In genomic region chr15:74845581-74845980, GRCh38 we compare ENCODE assay signal across 19 cellular contexts. TPM values are rescaled to one million over a fixed set of nuclear protein-coding genes. Genes with fewer than 3 reads are reported as not detected.
DNase-seq lines count a peak whose midpoint lies in the region; ATAC-seq and TF ChIP-seq lines count a peak whose summit lies in the region.
"Had no signal": no experiment of that assay in that cellular context is flagged by ENCODE, and none has a peak within 500 bp of the region (broad histone marks: within the 10 kb centered on the region; RNA-seq: fewer than 3 reads in every experiment).

No MANE protein-coding gene starts in this region.

- H3K27me3 Mint-ChIP-seq in activated CD8-positive, alpha-beta memory T cell treated with anti-CD3 and anti-CD28 coated beads, Interleukin-2, amount 10 ng/mL, durations not matched to agents 7 days and 5 days: no peaks in the 10 kb centered on the region
- H3K27me3 Mint-ChIP-seq in dendritic cell treated with granulocyte-macrophage colony-stimulating factor and Interleukin-4, amounts not matched to agents 40 ng/mL and 50 ng/mL, for 4 days: no peaks in the 10 kb centered on the region
- H3K27me3 Mint-ChIP-seq in stimulated activated memory B cell treated with anti-CD40 and anti-IgM and Interleukin-4, amounts not matched to agents 10 μg/mL and 1 μg/mL and 100 μg/mL, for 72 hours: no peaks in the 10 kb centered on the region

- no peak overlapping the region for H3K9ac ChIP-seq in SU-DHL-6 (ENCODE audit: low read length)

- H3K36me3 ChIP-seq in SU-DHL-6 (ENCODE audit: low read length): no peaks in the 10 kb centered on the region

- no peak overlapping the region for H2AFZ ChIP-seq in SU-DHL-6 (ENCODE audit: low read depth, low read length, severe bottlenecking)
- H2AFZ ChIP-seq: hepatocyte had no signal

- intact Hi-C loops in dendritic cell treated with granulocyte-macrophage colony-stimulating factor and Interleukin-4, amounts not matched to agents 40 ng/mL and 50 ng/mL, for 4 days (cut with micrococcal nuclease): no loop called here

- no peaks in the 10 kb centered on the region for H3K9me2 ChIP-seq in SU-DHL-6 (replicated peaks; ENCODE audit: insufficient read depth, low read length)

- no peaks in the 10 kb centered on the region for H4K20me1 ChIP-seq in SU-DHL-6 (ENCODE audit: low read depth, low read length)

- no peak for TF ChIP-seq CTCF in SU-DHL-6 (IDR thresholded peaks at IDR 0.05; ENCODE audit: insufficient read depth, low read length, poor library complexity, severe bottlenecking)

- H3K4me1 Mint-ChIP-seq in activated CD8-positive, alpha-beta memory T cell treated with anti-CD3 and anti-CD28 coated beads, Interleukin-2, amount 10 ng/mL, durations not matched to agents 7 days and 5 days: peaks cover 47% of the 10 kb centered on the region
- H3K4me1 Mint-ChIP-seq in dendritic cell treated with granulocyte-macrophage colony-stimulating factor and Interleukin-4, amounts not matched to agents 40 ng/mL and 50 ng/mL, for 4 days (ENCODE audit: low read depth): peaks cover 42% of the 10 kb centered on the region
- peaks cover 71% of the 10 kb centered on the region for H3K4me1 Mint-ChIP-seq in stimulated activated memory B cell treated with anti-CD40 and anti-IgM and Interleukin-4, amounts not matched to agents 10 μg/mL and 1 μg/mL and 100 μg/mL, for 72 hours

- H3K4me2 ChIP-seq in SU-DHL-6 (ENCODE audit: low read depth, low read length, poor library complexity, severe bottlenecking): no peak overlapping the region
- H3K4me2 ChIP-seq: hepatocyte had no signal

- no peaks in the 10 kb centered on the region for H3K27me3 ChIP-seq in SU-DHL-6 (ENCODE audit: low read length)
- H3K27me3 ChIP-seq: hepatocyte, left lung had no signal

- peak overlapping the region; percentile 44 for H3K4me3 Mint-ChIP-seq in activated CD8-positive, alpha-beta memory T cell treated with anti-CD3 and anti-CD28 coated beads, Interleukin-2, amount 10 ng/mL, durations not matched to agents 7 days and 5 days
- H3K4me3 Mint-ChIP-seq in dendritic cell treated with granulocyte-macrophage colony-stimulating factor and Interleukin-4, amounts not matched to agents 40 ng/mL and 50 ng/mL, for 4 days: no peak overlapping the region
- H3K4me3 Mint-ChIP-seq in stimulated activated memory B cell treated with anti-CD40 and anti-IgM and Interleukin-4, amounts not matched to agents 10 μg/mL and 1 μg/mL and 100 μg/mL, for 72 hours: no peak overlapping the region
- H3K4me3 Mint-ChIP-seq: nephron progenitor cell had no signal

- peak overlapping the region; percentile 46; the same call in 1 of the 2 replicates for H3K27ac ChIP-seq in SU-DHL-6 (ENCODE audit: low read depth, low read length)
- H3K27ac ChIP-seq: coronary artery, hepatocyte had no signal

- no peak overlapping the region for H3K4me3 ChIP-seq in SU-DHL-6 (ENCODE audit: insufficient read depth, low read length, poor library complexity, severe bottlenecking)
- H3K4me3 ChIP-seq: coronary artery, hepatocyte, left lung had no signal

- H3K79me2 ChIP-seq in SU-DHL-6 (ENCODE audit: insufficient read depth, low read length): no peaks in the 10 kb centered on the region
- H3K79me2 ChIP-seq: hepatocyte had no signal

- H3K27ac Mint-ChIP-seq in activated CD8-positive, alpha-beta memory T cell treated with anti-CD3 and anti-CD28 coated beads, Interleukin-2, amount 10 ng/mL, durations not matched to agents 7 days and 5 days: peak overlapping the region; percentile 93
- peak overlapping the region; percentile 83 for H3K27ac Mint-ChIP-seq in dendritic cell treated with granulocyte-macrophage colony-stimulating factor and Interleukin-4, amounts not matched to agents 40 ng/mL and 50 ng/mL, for 4 days
- H3K27ac Mint-ChIP-seq in stimulated activated memory B cell treated with anti-CD40 and anti-IgM and Interleukin-4, amounts not matched to agents 10 μg/mL and 1 μg/mL and 100 μg/mL, for 72 hours: peak overlapping the region; percentile 90

- peak; percentile 74 for DNase-seq in activated CD8-positive, alpha-beta memory T cell treated with anti-CD3 and anti-CD28 coated beads, Interleukin-2, amount 10 ng/mL, durations not matched to agents 7 days and 5 days
- DNase-seq in activated CD8-positive, alpha-beta memory T cell treated with anti-CD3 and anti-CD28 coated beads, Interleukin-2, amount 50 U/mL, for 4 hours: no peak
- no peak for DNase-seq in NCI-H2196 treated with DMSO at 0.1 percent for 48 hours (lab: John Stamatoyannopoulos, UW; ENCODE audit: unreplicated experiment)
- DNase-seq: anterior cingulate cortex, Calu3, IMR-90, NCI-H1417, NCI-H524 treated with DMSO at 0.1 percent for 48 hours, nephron progenitor cell had no signal

- H3F3A ChIP-seq in SU-DHL-6 (ENCODE audit: insufficient read depth): peaks cover 20% of the 10 kb centered on the region; the same call in 1 of the 2 replicates

- peaks cover 33% of the 10 kb centered on the region for H3K36me3 Mint-ChIP-seq in activated CD8-positive, alpha-beta memory T cell treated with anti-CD3 and anti-CD28 coated beads, Interleukin-2, amount 10 ng/mL, durations not matched to agents 7 days and 5 days
- peaks cover 87% of the 10 kb centered on the region for H3K36me3 Mint-ChIP-seq in dendritic cell treated with granulocyte-macrophage colony-stimulating factor and Interleukin-4, amounts not matched to agents 40 ng/mL and 50 ng/mL, for 4 days (ENCODE audit: low read depth)
- peaks cover 32% of the 10 kb centered on the region for H3K36me3 Mint-ChIP-seq in stimulated activated memory B cell treated with anti-CD40 and anti-IgM and Interleukin-4, amounts not matched to agents 10 μg/mL and 1 μg/mL and 100 μg/mL, for 72 hours

- peak; percentile 28 for ATAC-seq in activated CD8-positive, alpha-beta memory T cell treated with anti-CD3 and anti-CD28 coated beads, Interleukin-2, amount 10 ng/mL, durations not matched to agents 7 days and 5 days
- ATAC-seq in stimulated activated memory B cell treated with anti-CD40 and anti-IgM and Interleukin-4, amounts not matched to agents 10 μg/mL and 1 μg/mL and 100 μg/mL, for 72 hours: no peak
- ATAC-seq in HG03342 (IDR thresholded peaks at IDR 0.05; ENCODE audit: unreplicated experiment): no peak
- ATAC-seq in HG02840 (IDR thresholded peaks at IDR 0.05; ENCODE audit: low FRiP score, unreplicated experiment): no peak
- ATAC-seq: left lung had no signal

- no peaks in the 10 kb centered on the region for H3K9me3 ChIP-seq in SU-DHL-6 (ENCODE audit: insufficient read depth, low read length)
- H3K9me3 ChIP-seq: left lung had no signal

- CTCF ChIA-PET in activated CD8-positive, alpha-beta memory T cell treated with anti-CD3 and anti-CD28 coated beads, Interleukin-2, amount 10 ng/mL, durations not matched to agents 7 days and 5 days (lab: Charles Lee): interaction anchor here (0.8 to 3.9 kb wide), 7 partner anchors 25 to 105 kb away, joined by 3 to 19 read pairs (median 7); partner anchors contain the start of gene FAM219B

- no peaks in the 10 kb centered on the region for H3K9me3 Mint-ChIP-seq in activated CD8-positive, alpha-beta memory T cell treated with anti-CD3 and anti-CD28 coated beads, Interleukin-2, amount 10 ng/mL, durations not matched to agents 7 days and 5 days (ENCODE audit: low read depth)
- H3K9me3 Mint-ChIP-seq in dendritic cell treated with granulocyte-macrophage colony-stimulating factor and Interleukin-4, amounts not matched to agents 40 ng/mL and 50 ng/mL, for 4 days: no peaks in the 10 kb centered on the region
- H3K9me3 Mint-ChIP-seq in stimulated activated memory B cell treated with anti-CD40 and anti-IgM and Interleukin-4, amounts not matched to agents 10 μg/mL and 1 μg/mL and 100 μg/mL, for 72 hours: no peaks in the 10 kb centered on the region
- H3K9me3 Mint-ChIP-seq: nephron progenitor cell had no signal

RNA-seq across cellular contexts. Expression of gene ULK3, which starts 2.6 kb away (rescaled TPM):
- total RNA-seq in activated CD8-positive, alpha-beta memory T cell treated with anti-CD3 and anti-CD28 coated beads, Interleukin-2, amount 10 ng/mL, durations not matched to agents 7 days and 5 days: 10 to 100 TPM; 48.5 to 58.6 TPM

RNA-seq across cellular contexts. Expression of gene CPLX3, which starts 19.2 kb away (rescaled TPM):
- total RNA-seq in activated CD8-positive, alpha-beta memory T cell treated with anti-CD3 and anti-CD28 coated beads, Interleukin-2, amount 10 ng/mL, durations not matched to agents 7 days and 5 days: under 1 TPM in 1 of 2 experiments, not detected in 1; 0.35 TPM
- total RNA-seq: activated CD8-positive, alpha-beta memory T cell treated with anti-CD3 and anti-CD28 coated beads for 36 hours; hepatocyte; IMR-90; left lung; RPMI7951 had no signal

RNA-seq across cellular contexts. Expression of gene SCAMP2, which starts 27.6 kb away (rescaled TPM):
- 100 to 1,000 TPM; 108 to 115 TPM for total RNA-seq in activated CD8-positive, alpha-beta memory T cell treated with anti-CD3 and anti-CD28 coated beads, Interleukin-2, amount 10 ng/mL, durations not matched to agents 7 days and 5 days

RNA-seq across cellular contexts. Expression of gene LMAN1L, which starts 32.9 kb away (rescaled TPM):
- total RNA-seq in activated CD8-positive, alpha-beta memory T cell treated with anti-CD3 and anti-CD28 coated beads, Interleukin-2, amount 10 ng/mL, durations not matched to agents 7 days and 5 days: not detected
- total RNA-seq: hepatocyte, IMR-90, RPMI7951 had no signal

RNA-seq across cellular contexts. Expression of gene MPI, which starts 44.3 kb away (rescaled TPM):
- 10 to 100 TPM; 52.8 to 59.0 TPM for total RNA-seq in activated CD8-positive, alpha-beta memory T cell treated with anti-CD3 and anti-CD28 coated beads, Interleukin-2, amount 10 ng/mL, durations not matched to agents 7 days and 5 days
